ENCODE assay signal across 17 cellular contexts in the genomic region with DNA sequence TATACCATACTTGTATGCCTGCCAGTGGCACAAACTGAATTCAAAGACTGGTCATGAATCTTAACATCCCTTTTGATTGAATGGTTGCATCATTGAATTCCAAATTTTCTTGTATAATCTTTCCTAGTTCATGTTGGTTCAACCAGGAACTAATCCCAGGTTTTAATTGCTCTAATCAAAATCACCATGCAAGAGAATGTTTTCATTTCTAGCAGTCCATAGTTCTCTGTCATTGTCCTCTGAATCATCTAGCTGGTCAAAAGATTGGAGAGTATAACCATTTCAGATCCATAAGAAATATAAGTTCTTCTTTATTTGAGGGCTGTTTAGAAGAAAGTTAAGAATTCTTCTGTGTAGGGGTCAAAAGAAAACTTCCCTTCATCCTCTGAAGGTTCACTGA. TPM values are rescaled to one million over a fixed set of nuclear protein-coding genes. Genes with fewer than 3 reads are reported as not detected.
DNase-seq lines count a peak whose midpoint lies in the region; ATAC-seq and TF ChIP-seq lines count a peak whose summit lies in the region.
"Had no signal": no experiment of that assay in that cellular context is flagged by ENCODE, and none has a peak within 500 bp of the region (broad histone marks: within the 10 kb centered on the region; RNA-seq: fewer than 3 reads in every experiment).

No MANE protein-coding gene starts in this region.

- CTCF ChIA-PET in CD4-positive, alpha-beta memory T cell (lab: Charles Lee; ENCODE audit: partially characterized antibody): no interaction called here
- CTCF ChIA-PET in Calu3 (lab: Charles Lee): interaction anchor here (0.6 kb wide), 1 partner anchor 26 kb away, joined by 3 read pairs; no protein-coding TSS in a partner anchor
- CTCF ChIA-PET in naive thymus-derived CD4-positive, alpha-beta T cell (lab: Charles Lee): no interaction called here

- no peak overlapping the region for H3K4me3 ChIP-seq in CD4-positive, alpha-beta memory T cell (ENCODE audit: low read length in 2 of 2)
- no peak overlapping the region for H3K4me3 ChIP-seq in naive thymus-derived CD4-positive, alpha-beta T cell (ENCODE audit: low read length)
- H3K4me3 ChIP-seq in esophagus muscularis mucosa: no peak overlapping the region
- H3K4me3 ChIP-seq: left ventricle myocardium inferior, thoracic aorta had no signal

- intact Hi-C loops in CD4-positive, alpha-beta memory T cell (cut with micrococcal nuclease): no loop called here
- intact Hi-C loops in Calu3 (cut with micrococcal nuclease; ENCODE audit: unreplicated experiment): loop anchor here (2.0 kb wide), 1 partner anchor 58 kb away; a partner anchor contains a TSS
- intact Hi-C loops in naive thymus-derived CD4-positive, alpha-beta T cell (cut with micrococcal nuclease): no loop called here
- intact Hi-C loops in esophagus muscularis mucosa (cut with DNase I): no loop called here

- no peaks in the 10 kb centered on the region for H3K9me3 ChIP-seq in CD4-positive, alpha-beta memory T cell (ENCODE audit: control insufficient read depth in 1 of 2, low read length in 2 of 2)
- no peaks in the 10 kb centered on the region for H3K9me3 ChIP-seq in naive thymus-derived CD4-positive, alpha-beta T cell (ENCODE audit: control insufficient read depth in 2 of 3, low read length in 3 of 3)
- H3K9me3 ChIP-seq in esophagus muscularis mucosa: no peaks in the 10 kb centered on the region
- H3K9me3 ChIP-seq: left ventricle myocardium inferior, thoracic aorta had no signal

- in situ Hi-C loops in ACHN (cut with HindIII; ENCODE audit: low pct_ligation_motif_present, low pct_unique_long_range_greater_than_20kb, low sequenced_read_pairs): no loop called here

- no peaks in the 10 kb centered on the region for H3K27me3 ChIP-seq in CD4-positive, alpha-beta memory T cell (ENCODE audit: insufficient read depth, low read length)
- H3K27me3 ChIP-seq in naive thymus-derived CD4-positive, alpha-beta T cell (ENCODE audit: control insufficient read depth in 2 of 2, insufficient read depth in 2 of 2, low read length in 2 of 2): no peaks in the 10 kb centered on the region
- no peaks in the 10 kb centered on the region for H3K27me3 ChIP-seq in esophagus muscularis mucosa
- H3K27me3 ChIP-seq: foreskin keratinocyte had no signal

- no peak for TF ChIP-seq POLR2A in esophagus muscularis mucosa (IDR thresholded peaks at IDR 0.05; ENCODE audit: low read depth)

- H3K4me1 ChIP-seq in CD4-positive, alpha-beta memory T cell (ENCODE audit: insufficient read depth, low read length): peaks cover 61% of the 10 kb centered on the region
- H3K4me1 ChIP-seq in naive thymus-derived CD4-positive, alpha-beta T cell (ENCODE audit: control insufficient read depth in 2 of 2, insufficient read depth in 2 of 2, low read length in 2 of 2): peaks cover 0 to 4% of the 10 kb centered on the region in 2 donors
- H3K4me1 ChIP-seq in esophagus muscularis mucosa: peaks cover 16 to 50% (median 38%) of the 10 kb centered on the region in 4 donors
- H3K4me1 ChIP-seq: foreskin keratinocyte had no signal

- H3K36me3 Mint-ChIP-seq in CD4-positive, alpha-beta memory T cell: peaks cover under 1 to 28% of the 10 kb centered on the region in 2 donors
- peaks cover 21% of the 10 kb centered on the region for H3K36me3 Mint-ChIP-seq in Calu3 (ENCODE audit: insufficient read depth, unreplicated experiment)
- H3K36me3 Mint-ChIP-seq in activated T-helper 17 cell treated with anti-CD3 and anti-CD28 coated beads, Interleukin-2, amount 50 U/mL, for 72 hours (ENCODE audit: low read depth): peaks cover 95% of the 10 kb centered on the region
- peaks cover 0 to 15% (median 0%) of the 10 kb centered on the region in 5 donors for H3K36me3 Mint-ChIP-seq in naive thymus-derived CD4-positive, alpha-beta T cell

- no peak for TF ChIP-seq EP300 in esophagus muscularis mucosa (IDR thresholded peaks at IDR 0.05)

- no peak for ATAC-seq in activated T-helper 17 cell treated with anti-CD3 and anti-CD28 coated beads, Interleukin-2, amount 50 U/mL, for 72 hours (replicated peaks)
- ATAC-seq in naive thymus-derived CD4-positive, alpha-beta T cell: no peak
- no peak for ATAC-seq in HG03571 (IDR thresholded peaks at IDR 0.05; ENCODE audit: unreplicated experiment)

- POLR2A ChIA-PET in CD4-positive, alpha-beta memory T cell (lab: Charles Lee; ENCODE audit: partially characterized antibody): no interaction called here
- POLR2A ChIA-PET in naive thymus-derived CD4-positive, alpha-beta T cell (lab: Charles Lee): no interaction called here

- peak overlapping the region in 4 of 7 donors; percentile 36 to 76 (median 73) for H3K27ac Mint-ChIP-seq in CD4-positive, alpha-beta memory T cell
- peak overlapping the region; percentile 96 for H3K27ac Mint-ChIP-seq in Calu3 (ENCODE audit: unreplicated experiment)
- H3K27ac Mint-ChIP-seq in activated T-helper 17 cell treated with anti-CD3 and anti-CD28 coated beads, Interleukin-2, amount 50 U/mL, for 72 hours: peak overlapping the region; percentile 35
- peak overlapping the region in 7 of 9 donors; percentile 0 to 75 (median 33) for H3K27ac Mint-ChIP-seq in naive thymus-derived CD4-positive, alpha-beta T cell
- H3K27ac Mint-ChIP-seq: B cell had no signal

- H3K27me3 Mint-ChIP-seq in CD4-positive, alpha-beta memory T cell: no peaks in the 10 kb centered on the region
- no peaks in the 10 kb centered on the region for H3K27me3 Mint-ChIP-seq in Calu3 (ENCODE audit: unreplicated experiment)
- H3K27me3 Mint-ChIP-seq in activated T-helper 17 cell treated with anti-CD3 and anti-CD28 coated beads, Interleukin-2, amount 50 U/mL, for 72 hours: no peaks in the 10 kb centered on the region
- H3K27me3 Mint-ChIP-seq in naive thymus-derived CD4-positive, alpha-beta T cell: no peaks in the 10 kb centered on the region
- H3K27me3 Mint-ChIP-seq: B cell had no signal

- H3K27ac ChIP-seq in CD4-positive, alpha-beta memory T cell (ENCODE audit: low read depth, low read length): no peak overlapping the region
- no peak overlapping the region for H3K27ac ChIP-seq in naive thymus-derived CD4-positive, alpha-beta T cell (ENCODE audit: low read depth, low read length)
- H3K27ac ChIP-seq in esophagus muscularis mucosa (replicated peaks in 1 of 4): no peak overlapping the region
- H3K27ac ChIP-seq: left ventricle myocardium inferior, thoracic aorta had no signal

- H3K4me1 Mint-ChIP-seq in CD4-positive, alpha-beta memory T cell: peaks cover 40 to 63% (median 51%) of the 10 kb centered on the region in 4 donors
- peaks cover 33% of the 10 kb centered on the region for H3K4me1 Mint-ChIP-seq in Calu3 (ENCODE audit: low read depth, unreplicated experiment)
- peaks cover 43% of the 10 kb centered on the region for H3K4me1 Mint-ChIP-seq in activated T-helper 17 cell treated with anti-CD3 and anti-CD28 coated beads, Interleukin-2, amount 50 U/mL, for 72 hours
- peaks cover 39 to 71% (median 64%) of the 10 kb centered on the region in 7 donors for H3K4me1 Mint-ChIP-seq in naive thymus-derived CD4-positive, alpha-beta T cell

- H3K9me3 Mint-ChIP-seq in CD4-positive, alpha-beta memory T cell: no peaks in the 10 kb centered on the region
- no peaks in the 10 kb centered on the region for H3K9me3 Mint-ChIP-seq in Calu3 (ENCODE audit: low read depth, unreplicated experiment)
- no peaks in the 10 kb centered on the region for H3K9me3 Mint-ChIP-seq in activated T-helper 17 cell treated with anti-CD3 and anti-CD28 coated beads, Interleukin-2, amount 50 U/mL, for 72 hours
- no peaks in the 10 kb centered on the region for H3K9me3 Mint-ChIP-seq in naive thymus-derived CD4-positive, alpha-beta T cell

- no peak for DNase-seq in CD4-positive, alpha-beta memory T cell
- DNase-seq in Calu3 (no peak), ACHN (no peak), esophagus muscularis mucosa (ENCODE audit: extremely low spot score) (no peak)
- no peak for DNase-seq in naive thymus-derived CD4-positive, alpha-beta T cell
- DNase-seq: activated CD4-positive, alpha-beta T cell treated with anti-CD3 and anti-CD28 coated beads for 1 hour; foreskin keratinocyte; left ventricle myocardium inferior; NCI-H1092; NCI-H2081 treated with DMSO at 0.1 percent for 48 hours; NCI-H526 treated with DMSO at 0.1 percent for 48 hours; stimulated activated CD4-positive, alpha-beta T cell treated with anti-CD3 and anti-CD28 coated beads, Interleukin-4, amount 100 ng/mL, for 24 hours; T-helper 9 cell had no signal

- no TSS peak for BruUV-seq in Calu3 (replicated peaks; lab: Mats Ljungman, UMichigan)

- H3K36me3 ChIP-seq in CD4-positive, alpha-beta memory T cell (ENCODE audit: insufficient read depth, low read length): peaks cover 12% of the 10 kb centered on the region
- H3K36me3 ChIP-seq in naive thymus-derived CD4-positive, alpha-beta T cell (ENCODE audit: control insufficient read depth in 2 of 3, insufficient read depth in 3 of 3, low read length in 3 of 3): peaks cover 0 to 11% (median 3%) of the 10 kb centered on the region in 3 experiments
- H3K36me3 ChIP-seq in esophagus muscularis mucosa: peaks cover 0 to 13% (median 3%) of the 10 kb centered on the region in 4 donors
- H3K36me3 ChIP-seq: thoracic aorta had no signal

- H3K4me3 Mint-ChIP-seq in CD4-positive, alpha-beta memory T cell: no peak overlapping the region
- H3K4me3 Mint-ChIP-seq in Calu3 (ENCODE audit: low read depth, unreplicated experiment): peak overlapping the region; percentile 64
- peak overlapping the region; percentile 1 for H3K4me3 Mint-ChIP-seq in activated T-helper 17 cell treated with anti-CD3 and anti-CD28 coated beads, Interleukin-2, amount 50 U/mL, for 72 hours
- no peak overlapping the region for H3K4me3 Mint-ChIP-seq in naive thymus-derived CD4-positive, alpha-beta T cell
- H3K4me3 Mint-ChIP-seq: B cell had no signal

- no peak for TF ChIP-seq CTCF in Calu3 (IDR thresholded peaks at IDR 0.05; ENCODE audit: unreplicated experiment)
- TF ChIP-seq CTCF in esophagus muscularis mucosa (IDR thresholded peaks at IDR 0.05): no peak

RNA-seq across cellular contexts. Expression of a gene that starts 57.2 kb away (rescaled TPM):
- 10 to 100 TPM; 74.8 to 82.1 TPM for total RNA-seq in CD4-positive, alpha-beta memory T cell
- polyA plus RNA-seq in CD4-positive, alpha-beta memory T cell: 10 to 100 TPM; 15.1 to 39.8 TPM
- total RNA-seq in Calu3 (2022): 41.6 and 44.6 TPM in 2 replicates
- 100 to 1,000 TPM in 1 of 2 donors, 10 to 100 TPM in 1; 77.2 to 209 TPM for total RNA-seq in activated T-helper 17 cell treated with anti-CD3 and anti-CD28 coated beads, Interleukin-2, amount 50 U/mL, for 72 hours
- 10 to 100 TPM; 62.4 to 87.5 (median 74.3) TPM for total RNA-seq in naive thymus-derived CD4-positive, alpha-beta T cell
- polyA plus RNA-seq in naive thymus-derived CD4-positive, alpha-beta T cell: 10 to 100 TPM; 27.4 to 28.5 TPM
- 10 to 100 TPM; 28.3 to 44.9 (median 32.2) TPM for total RNA-seq in esophagus muscularis mucosa

Comparison
In these comparisons a context has a peak if more than half of its experiments do, and no peak if none do; other contexts are left out.
1. H3K27ac Mint-ChIP-seq: peak in every context shown above with its lines; median percentile 96 in Calu3; 73 in CD4-positive, alpha-beta memory T cell; 35 in activated T-helper 17 cell treated with anti-CD3 and anti-CD28 coated beads, Interleukin-2, amount 50 U/mL, for 72 hours; 33 in naive thymus-derived CD4-positive, alpha-beta T cell.
2. H3K4me3 Mint-ChIP-seq: peak in Calu3 (single experiment) and activated T-helper 17 cell treated with anti-CD3 and anti-CD28 coated beads, Interleukin-2, amount 50 U/mL, for 72 hours (single experiment); none in CD4-positive, alpha-beta memory T cell (0 of 8) and naive thymus-derived CD4-positive, alpha-beta T cell (0 of 10).